Comparison of ENCODE assay signal across 8 cellular contexts in the genomic region with DNA sequence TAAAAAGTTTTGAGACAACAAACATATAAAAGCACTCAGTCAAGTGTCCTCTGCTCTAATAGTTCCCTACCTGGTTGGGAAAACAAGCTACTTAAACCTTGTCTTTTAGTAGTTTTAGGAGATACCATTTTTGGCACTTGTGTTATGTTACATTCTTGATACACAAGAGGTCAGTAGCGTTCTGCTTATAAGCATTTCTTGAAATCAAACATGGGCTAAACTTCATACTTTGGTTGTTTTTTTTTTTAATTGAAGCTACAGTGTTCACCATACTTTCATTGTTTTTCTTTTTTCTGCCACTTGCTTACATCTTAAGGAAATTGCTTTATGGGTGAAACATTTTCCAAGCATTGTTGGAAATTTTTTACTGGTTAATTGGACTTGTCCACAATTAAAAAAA. TPM values are rescaled to one million over a fixed set of nuclear protein-coding genes. Genes with fewer than 3 reads are reported as not detected.
DNase-seq lines count a peak whose midpoint lies in the region; TF ChIP-seq lines count a peak whose summit lies in the region.

No MANE protein-coding gene starts in this region.

- H3K9me3 ChIP-seq in liver (ENCODE audit: control insufficient read depth in 4 of 4, low read length in 3 of 4) (no peaks in the 10 kb centered on the region), testis (no peaks in the 10 kb centered on the region)

- H3K9ac ChIP-seq in liver (ENCODE audit: low read depth in 1 of 2, low read length in 2 of 2), result no peak overlapping the region

- H3K27me3 ChIP-seq in liver (ENCODE audit: control insufficient read depth in 4 of 4, insufficient read depth in 4 of 4, low read length in 3 of 4) (no peaks in the 10 kb centered on the region), testis (no peaks in the 10 kb centered on the region)

- intact Hi-C loops in testis (cut with DNase I; ENCODE audit: low total_unique reads), result no loop called here

- H3K4me3 ChIP-seq in NB4 (ENCODE audit: low read depth, low read length), result no peak overlapping the region
- H3K4me3 ChIP-seq in liver (ENCODE audit: low read depth in 1 of 3, low read length in 3 of 3), result no peak overlapping the region
- H3K4me3 ChIP-seq in testis, result no peak overlapping the region

- no peak for TF ChIP-seq CTCF in NB4 (IDR thresholded peaks at IDR 0.05; ENCODE audit: low read depth, low read length)
- TF ChIP-seq CTCF in liver (IDR thresholded peaks at IDR 0.05; ENCODE audit: low read depth, low read length, missing input control), result peak; percentile 36
- peak in 1 of 3 experiments; percentile 32 for TF ChIP-seq CTCF in testis (IDR thresholded peaks at IDR 0.05)

- peak; percentile 31 to 64 for DNase-seq in NCI-H2081 (lab: John Stamatoyannopoulos, UW)
- no peak for DNase-seq in NCI-H2081 treated with DMSO at 0.1 percent for 48 hours (lab: John Stamatoyannopoulos, UW)
- peak; percentile 58 for DNase-seq in NB4 (ENCODE audit: low read depth)
- peak; percentile 45 for DNase-seq in amniotic epithelial cell (ENCODE audit: low read depth)
- no peak for DNase-seq in testis
- no peak for DNase-seq in islet precursor cell
- no peak for DNase-seq in activated T-cell treated with anti-CD3 and anti-CD28 coated beads, Interleukin-2, amount 50 U/mL, for 1 hour

- H3K4me1 ChIP-seq in liver (ENCODE audit: control insufficient read depth in 4 of 4, insufficient read depth in 4 of 4, low read length in 3 of 4), result no peaks in the 10 kb centered on the region
- H3K4me1 ChIP-seq in testis, result no peaks in the 10 kb centered on the region

- no peak overlapping the region for H3K27ac ChIP-seq in liver (ENCODE audit: low read depth in 1 of 2, low read length in 2 of 2)
- H3K27ac ChIP-seq in testis, result no peak overlapping the region

- H3K36me3 ChIP-seq in liver (ENCODE audit: control insufficient read depth in 4 of 4, insufficient read depth in 3 of 4, low read depth in 1 of 4, low read length in 3 of 4) (peaks cover 0 to 11% (median 7%) of the 10 kb centered on the region in 4 donors), testis (ENCODE audit: low read depth, missing control alignments) (no peaks in the 10 kb centered on the region)

- TF ChIP-seq POLR2A in NB4 (IDR thresholded peaks at IDR 0.05; ENCODE audit: extremely low read depth, insufficient read length) (no peak), testis (IDR thresholded peaks at IDR 0.05) (no peak)

- peak; percentile 67 to 70 for TF ChIP-seq RAD21 in liver (IDR thresholded peaks at IDR 0.05)

- 70% methylated on average over 1 of the region's 1 CpG for WGBS in liver
- 15% methylated on average over 1 of the region's 1 CpG for WGBS in testis, 2 donors

TF ChIP-seq in liver, 16 proteins besides CTCF, POLR2A, EP300 and RAD21:
- TF ChIP-seq HNF4A (conservative IDR thresholded peaks at IDR 0.05) (no peak), EGR1 (IDR thresholded peaks at IDR 0.05; ENCODE audit: low read depth in 2 of 2) (no peak), JUND (IDR thresholded peaks at IDR 0.05) (no peak)
- TF ChIP-seq, protein P1, sequence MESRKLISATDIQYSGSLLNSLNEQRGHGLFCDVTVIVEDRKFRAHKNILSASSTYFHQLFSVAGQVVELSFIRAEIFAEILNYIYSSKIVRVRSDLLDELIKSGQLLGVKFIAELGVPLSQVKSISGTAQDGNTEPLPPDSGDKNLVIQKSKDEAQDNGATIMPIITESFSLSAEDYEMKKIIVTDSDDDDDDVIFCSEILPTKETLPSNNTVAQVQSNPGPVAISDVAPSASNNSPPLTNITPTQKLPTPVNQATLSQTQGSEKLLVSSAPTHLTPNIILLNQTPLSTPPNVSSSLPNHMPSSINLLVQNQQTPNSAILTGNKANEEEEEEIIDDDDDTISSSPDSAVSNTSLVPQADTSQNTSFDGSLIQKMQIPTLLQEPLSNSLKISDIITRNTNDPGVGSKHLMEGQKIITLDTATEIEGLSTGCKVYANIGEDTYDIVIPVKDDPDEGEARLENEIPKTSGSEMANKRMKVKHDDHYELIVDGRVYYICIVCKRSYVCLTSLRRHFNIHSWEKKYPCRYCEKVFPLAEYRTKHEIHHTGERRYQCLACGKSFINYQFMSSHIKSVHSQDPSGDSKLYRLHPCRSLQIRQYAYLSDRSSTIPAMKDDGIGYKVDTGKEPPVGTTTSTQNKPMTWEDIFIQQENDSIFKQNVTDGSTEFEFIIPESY (IDR thresholded peaks at IDR 0.05), result no peak
TF ChIP-seq in liver: peak in this region for 0.

RNA-seq across cellular contexts. Expression of a gene that starts 12.9 kb away (rescaled TPM):
- 10 to 100 TPM; 16.2 TPM for total RNA-seq in liver
- polyA plus RNA-seq in liver, result 1 to 10 TPM; 8.4 to 9.3 TPM
- 10 to 100 TPM; 33.1 to 35.6 TPM for total RNA-seq in testis
- 23.2 TPM for polyA plus RNA-seq in testis (ENCODE audit: insufficient read depth, low read depth, low replicate concordance)

RNA-seq across cellular contexts. Expression of a gene that starts 13.3 kb away (rescaled TPM):
- total RNA-seq in liver (10 to 100 TPM; 11.1 to 11.3 TPM), testis (10 to 100 TPM; 32.0 to 33.0 TPM)
- polyA plus RNA-seq in liver (1 to 10 TPM; 3.0 to 3.5 TPM), testis (ENCODE audit: insufficient read depth, low read depth, low replicate concordance) (37.0 TPM)

Comparison
In these comparisons a context has a peak if more than half of its experiments do, and no peak if none do; other contexts are left out.
1. DNase-seq: peak in NCI-H2081 (2 of 2), NB4 (single experiment) and amniotic epithelial cell (single experiment); none in NCI-H2081 treated with DMSO at 0.1 percent for 48 hours (single experiment), testis (single experiment), islet precursor cell (single experiment) and activated T-cell treated with anti-CD3 and anti-CD28 coated beads, Interleukin-2, amount 50 U/mL, for 1 hour (single experiment).